In genomic region chr3:115147329-115148141, GRCh38 we compare ENCODE assay signal across 8 cellular contexts. TPM values are rescaled to one million over a fixed set of nuclear protein-coding genes. Genes with fewer than 3 reads are reported as not detected.
DNase-seq lines count a peak whose midpoint lies in the region; ATAC-seq, FAIRE-seq and TF ChIP-seq lines count a peak whose summit lies in the region.

No MANE protein-coding gene starts in this region.

- H3K4me3 ChIP-seq in HUES64 (ENCODE audit: low read length) (peak overlapping the region; percentile 97), OCI-LY3 (ENCODE audit: low read length) (peak overlapping the region; percentile 94), endothelial cell of umbilical vein (replicated peaks in 1 of 3; ENCODE audit: insufficient read depth in 1 of 3, low read depth in 1 of 3, low read length in 3 of 3) (peak overlapping the region; percentile 81 to 96 (median 93))

- H3K36me3 ChIP-seq in HUES64 (ENCODE audit: insufficient read depth, low read length) (no peaks in the 10 kb centered on the region), OCI-LY3 (replicated peaks; ENCODE audit: low read depth, low read length) (no peaks in the 10 kb centered on the region), endothelial cell of umbilical vein (ENCODE audit: control insufficient read depth in 2 of 2, extremely low read depth in 1 of 2, insufficient read depth in 2 of 2, low read length in 2 of 2) (no peaks in the 10 kb centered on the region)

- CTCF ChIA-PET in endothelial cell of umbilical vein (lab: Charles Lee): interaction anchor here (1.2 to 2.2 kb wide), 5 partner anchors 10 to 729 kb away, joined by 3 to 9 read pairs (median 6); no protein-coding TSS in a partner anchor

- H3K27ac Mint-ChIP-seq in mesothelial cell of epicardium: peak overlapping the region; percentile 96

- peak; percentile 83 for ATAC-seq in GM21515 (IDR thresholded peaks at IDR 0.05; ENCODE audit: unreplicated experiment)

- H3K4me2 ChIP-seq in OCI-LY3 (ENCODE audit: low read length) (peak overlapping the region; percentile 94), endothelial cell of umbilical vein (ENCODE audit: insufficient read depth, low read length) (peak overlapping the region; percentile 95)

- H2AFZ ChIP-seq in OCI-LY3 (ENCODE audit: low read depth, low read length) (peak overlapping the region; percentile 43), endothelial cell of umbilical vein (ENCODE audit: low read depth, low read length) (peak overlapping the region; percentile 95)

- intact Hi-C loops in endothelial cell of umbilical vein (cut with micrococcal nuclease): loop anchor here (1.0 to 5.0 kb wide), 17 partner anchors 23 to 1781 kb away; partner anchors contain the start of genes ATP6V1A, NAA50 and USF3

- H3K36me3 Mint-ChIP-seq in mesothelial cell of epicardium: no peaks in the 10 kb centered on the region

- H3K9me1 ChIP-seq in endothelial cell of umbilical vein (replicated peaks; ENCODE audit: control insufficient read depth, extremely low read depth, insufficient read depth, low read length): no peaks in the 10 kb centered on the region

- H3K27ac ChIP-seq in HUES64 (ENCODE audit: low read depth, low read length): peak overlapping the region; percentile 87
- H3K27ac ChIP-seq in OCI-LY3 (ENCODE audit: low read length): peak overlapping the region; percentile 63
- H3K27ac ChIP-seq in endothelial cell of umbilical vein (ENCODE audit: insufficient read depth, low read depth, low read length): peak overlapping the region; percentile 97

- peaks cover 8% of the 10 kb centered on the region for H3K4me1 Mint-ChIP-seq in mesothelial cell of epicardium

- dilution Hi-C loops in endothelial cell of umbilical vein (cut with MboI; ENCODE audit: extremely low pct_ligation_motif_present, low sequenced_read_pairs): no loop called here

- H3K9me3 ChIP-seq in HUES64 (ENCODE audit: insufficient read depth, low read depth, low read length) (no peaks in the 10 kb centered on the region), OCI-LY3 (ENCODE audit: insufficient read depth, low read length) (no peaks in the 10 kb centered on the region), endothelial cell of umbilical vein (replicated peaks; ENCODE audit: control insufficient read depth, insufficient read depth, low read length) (no peaks in the 10 kb centered on the region)

- H3K4me1 ChIP-seq in HUES64 (ENCODE audit: insufficient read depth, low read length) (peaks cover 9% of the 10 kb centered on the region; the same call in 1 of the 2 replicates), OCI-LY3 (ENCODE audit: low read length) (peaks cover 10% of the 10 kb centered on the region), endothelial cell of umbilical vein (ENCODE audit: control insufficient read depth, extremely low read depth, insufficient read depth, low read length) (peaks cover 6% of the 10 kb centered on the region)

- WGBS in HUES64: under 1% methylated on average over 53 of the region's 54 CpGs

- peak; percentile 53 for FAIRE-seq in D721Med (lab: Jason Lieb, UNC)
- peak; percentile 99 for FAIRE-seq in endothelial cell of umbilical vein (lab: Jason Lieb, UNC)

- no peaks in the 10 kb centered on the region for H4K20me1 ChIP-seq in OCI-LY3 (ENCODE audit: insufficient read depth, low read length)
- H4K20me1 ChIP-seq in endothelial cell of umbilical vein (replicated peaks; ENCODE audit: control insufficient read depth, extremely low read depth, insufficient read depth, low read length): no peaks in the 10 kb centered on the region

- peaks cover 6% of the 10 kb centered on the region for H3K9me3 Mint-ChIP-seq in mesothelial cell of epicardium

- H3K79me2 ChIP-seq in OCI-LY3 (ENCODE audit: low read length): peaks cover 4% of the 10 kb centered on the region; the same call in 1 of the 2 replicates
- no peaks in the 10 kb centered on the region for H3K79me2 ChIP-seq in endothelial cell of umbilical vein (ENCODE audit: control insufficient read depth, insufficient read depth, low read length)

- H3K9ac ChIP-seq in HUES64 (ENCODE audit: low read depth, low read length): peak overlapping the region; percentile 89
- H3K9ac ChIP-seq in OCI-LY3 (ENCODE audit: low read length): peak overlapping the region; percentile 81
- H3K9ac ChIP-seq in endothelial cell of umbilical vein (replicated peaks; ENCODE audit: extremely low read depth, insufficient read depth, low read length): peak overlapping the region; percentile 98

- BruUV-seq in endothelial cell of umbilical vein (replicated peaks; lab: Mats Ljungman, UMichigan): no TSS peak

- TF ChIP-seq CTCF in D721Med (IDR thresholded peaks at IDR 0.05; ENCODE audit: insufficient read depth, missing control alignments): no peak
- TF ChIP-seq CTCF in OCI-LY3 (IDR thresholded peaks at IDR 0.05; ENCODE audit: low read depth, low read length): no peak
- TF ChIP-seq CTCF in endothelial cell of umbilical vein (IDR thresholded peaks at IDR 0.05; ENCODE audit: extremely low read depth in 1 of 2, insufficient read depth in 1 of 2, low read depth in 1 of 2, low read length in 2 of 2): no peak
- no peak for TF ChIP-seq CTCF in mesothelial cell of epicardium (IDR thresholded peaks at IDR 0.05; ENCODE audit: unreplicated experiment)

- no peak for DNase-seq in D721Med (ENCODE audit: insufficient read length, low spot score)
- peak; percentile 96 for DNase-seq in activated T-cell treated with anti-CD3 and anti-CD28 coated beads for 24 hours (ENCODE audit: low read depth)
- peak; percentile 100 for DNase-seq in endothelial cell of umbilical vein (ENCODE audit: low read depth, low spot score)
- DNase-seq in mesothelial cell of epicardium (ENCODE audit: low spot score in 2 of 2, unreplicated experiment in 2 of 2): peak; percentile 93 to 96
- DNase-seq in stimulated activated CD8-positive, alpha-beta memory T cell treated with anti-CD3 and anti-CD28 coated beads, Interleukin-15, amount 100 ng/mL, for 4 hours (ENCODE audit: low read depth in 2 of 2): peak; percentile 91 to 96

- H3K4me3 Mint-ChIP-seq in mesothelial cell of epicardium: peak overlapping the region; percentile 84

- peak; percentile 60 for TF ChIP-seq POLR2A in endothelial cell of umbilical vein (IDR thresholded peaks at IDR 0.05; ENCODE audit: low read depth, low read length)

- H3K27me3 ChIP-seq in HUES64 (ENCODE audit: insufficient read depth, low read length) (no peaks in the 10 kb centered on the region), OCI-LY3 (ENCODE audit: low read depth, low read length) (no peaks in the 10 kb centered on the region), endothelial cell of umbilical vein (ENCODE audit: control insufficient read depth in 2 of 2, insufficient read depth in 2 of 2, low read length in 2 of 2) (no peaks in the 10 kb centered on the region)

- no peaks in the 10 kb centered on the region for H3K27me3 Mint-ChIP-seq in mesothelial cell of epicardium (ENCODE audit: low read depth)

- POLR2A ChIA-PET in endothelial cell of umbilical vein (lab: Charles Lee): interaction anchor here (1.1 kb wide), 1 partner anchor 78 kb away, joined by 3 read pairs; no protein-coding TSS in a partner anchor

TF ChIP-seq in endothelial cell of umbilical vein, 7 proteins besides CTCF, POLR2A, EP300 and RAD21:
- TF ChIP-seq JUN (IDR thresholded peaks at IDR 0.05; ENCODE audit: borderline replicate concordance, insufficient read depth, insufficient read length, low read depth) (no peak), POLR2AphosphoS5 (IDR thresholded peaks at IDR 0.05; ENCODE audit: insufficient read depth, low read depth, low read length) (peak; percentile 41), MYC (IDR thresholded peaks at IDR 0.05; ENCODE audit: low read depth, low read length) (no peak), MAX (IDR thresholded peaks at IDR 0.05; ENCODE audit: insufficient read depth, insufficient read length) (no peak), FOS (IDR thresholded peaks at IDR 0.05; ENCODE audit: borderline replicate concordance, insufficient read depth, low read length) (no peak), GATA2 (IDR thresholded peaks at IDR 0.05; ENCODE audit: insufficient read depth, insufficient read length, low read depth, low read length) (peak; percentile 12), EZH2 (IDR thresholded peaks at IDR 0.05; ENCODE audit: borderline replicate concordance, low read depth, low read length, severe bottlenecking) (no peak)
TF ChIP-seq in endothelial cell of umbilical vein: peak in this region for 2.

RNA-seq across cellular contexts. Expression of gene ZBTB20, which starts 0.4 kb away (rescaled TPM):
- polyA plus RNA-seq in HUES64 (2013, experiment 1 of 2): 0.45 TPM
- polyA plus RNA-seq in HUES64 (2013, experiment 2 of 2): 0.89 TPM
- total RNA-seq in endothelial cell of umbilical vein (18.6 and 20.5 TPM in 2 replicates), mesothelial cell of epicardium (27.1 to 30.7 TPM (median 30.4 TPM) in 3 replicates)
- 2.1 and 4.1 TPM in 2 replicates for polyA plus RNA-seq in endothelial cell of umbilical vein
- 2.0 and 11.1 TPM in 2 replicates for polyA plus RNA-seq in endothelial cell of umbilical vein (2011; cell fraction: cytosol; rRNA removed)
- polyA plus RNA-seq in endothelial cell of umbilical vein (2011; cell fraction: nucleus; rRNA removed): 10.8 and 13.9 TPM in 2 replicates
- 1.3 and 1.7 TPM in 2 replicates for polyA plus RNA-seq in endothelial cell of umbilical vein (2012)
- 53.9 and 59.6 TPM in 2 replicates for polyA minus RNA-seq in endothelial cell of umbilical vein
- polyA minus RNA-seq in endothelial cell of umbilical vein (2011; cell fraction: cytosol; rRNA and poly(A)+ RNA removed): 20.3 TPM
- polyA minus RNA-seq in endothelial cell of umbilical vein (2011; cell fraction: nucleus; rRNA and poly(A)+ RNA removed): 105 and 123 TPM in 2 replicates
